Comparison of ENCODE assay signal across 25 cellular contexts in the genomic region with DNA sequence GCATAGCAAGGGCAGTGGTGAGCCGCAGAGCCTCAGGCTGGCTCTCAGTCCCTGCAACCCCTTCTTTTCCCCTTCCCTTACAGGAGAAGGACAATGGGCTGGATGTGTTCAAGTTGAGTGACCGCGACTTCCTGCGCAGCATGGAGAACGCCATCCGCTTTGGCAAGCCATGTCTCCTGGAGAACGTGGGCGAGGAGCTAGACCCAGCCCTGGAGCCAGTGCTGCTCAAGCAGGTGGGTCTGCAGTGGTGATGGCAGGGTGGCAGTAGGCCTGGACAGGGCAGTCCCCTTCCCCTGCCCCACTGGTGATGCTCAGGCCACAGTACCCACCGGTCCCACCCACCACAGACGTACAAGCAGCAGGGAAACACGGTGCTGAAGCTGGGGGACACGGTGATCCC. TPM values are rescaled to one million over a fixed set of nuclear protein-coding genes. Genes with fewer than 3 reads are reported as not detected.
"Had no signal": no experiment of that assay in that cellular context is flagged by ENCODE, and none has a peak within 500 bp of the region (broad histone marks: within the 10 kb centered on the region; RNA-seq: fewer than 3 reads in every experiment).

No MANE protein-coding gene starts in this region.

- H3K4me3 Mint-ChIP-seq: immature natural killer cell; naive thymus-derived CD4-positive, alpha-beta T cell; natural killer cell treated with Interleukin-12 subunit alpha and Interleukin-12 subunit beta and Interleukin-15 and Interleukin-18, amount 100 ng/mL, for 72 hours; stimulated activated naive CD8-positive, alpha-beta T cell treated with anti-CD3 and anti-CD28 coated beads, Interleukin-15, Interleukin-2, amounts not matched to agents 100 ng/mL and 50 ng/mL, for 24 hours; type B pancreatic cell had no signal

- H3K36me3 ChIP-seq: prostate gland had no signal

- H3K27ac ChIP-seq: left ventricle myocardium inferior, pancreas, prostate gland, skin epidermis, tibial nerve, vagina had no signal

- DNase-seq: hypothalamus; immature natural killer cell; left ventricle myocardium inferior; midbrain; naive thymus-derived CD4-positive, alpha-beta T cell; nucleus accumbens; retina; stimulated activated CD4-positive, alpha-beta T cell treated with anti-CD3 and anti-CD28 coated beads, Interleukin-12 subunit alpha, Interleukin-12 subunit beta, amount 100 ng/mL, for 4 hours; stimulated activated CD4-positive, alpha-beta T cell treated with anti-CD3 and anti-CD28 coated beads, Interleukin-15, amount 100 ng/mL, for 24 hours; stimulated activated CD4-positive, alpha-beta T cell treated with anti-CD3 and anti-CD28 coated beads, Interleukin-2, amount 100 ng/mL, for 24 hours; stimulated activated CD4-positive, alpha-beta T cell treated with anti-CD3 and anti-CD28 coated beads, Interleukin-4, amount 100 ng/mL, for 1 hour; stimulated activated naive CD4-positive, alpha-beta T cell had no signal

- H3K9me3 ChIP-seq: left ventricle myocardium inferior, mucosa of descending colon, pancreas, prostate gland, tibial nerve, vagina had no signal

- H3K27ac Mint-ChIP-seq: immature natural killer cell; natural killer cell treated with Interleukin-12 subunit alpha and Interleukin-12 subunit beta and Interleukin-15 and Interleukin-18, amount 100 ng/mL, for 72 hours; stimulated activated naive CD8-positive, alpha-beta T cell treated with anti-CD3 and anti-CD28 coated beads, Interleukin-15, Interleukin-2, amounts not matched to agents 100 ng/mL and 50 ng/mL, for 24 hours; type B pancreatic cell had no signal

- H3K27me3 ChIP-seq: pancreas, tibial nerve, vagina had no signal

- H3K36me3 Mint-ChIP-seq: natural killer cell treated with Interleukin-12 subunit alpha and Interleukin-12 subunit beta and Interleukin-15 and Interleukin-18, amount 100 ng/mL, for 72 hours had no signal

- H3K4me1 ChIP-seq: left ventricle myocardium inferior, pancreas, prostate gland, tibial nerve, vagina had no signal

- H3K4me1 Mint-ChIP-seq: immature natural killer cell; naive thymus-derived CD4-positive, alpha-beta T cell had no signal

- H3K9me3 Mint-ChIP-seq: immature natural killer cell; naive thymus-derived CD4-positive, alpha-beta T cell; natural killer cell treated with Interleukin-12 subunit alpha and Interleukin-12 subunit beta and Interleukin-15 and Interleukin-18, amount 100 ng/mL, for 72 hours; stimulated activated naive CD8-positive, alpha-beta T cell treated with anti-CD3 and anti-CD28 coated beads, Interleukin-15, Interleukin-2, amounts not matched to agents 100 ng/mL and 50 ng/mL, for 24 hours; type B pancreatic cell had no signal

- FAIRE-seq: islet of Langerhans, pancreas had no signal

- H3K27me3 Mint-ChIP-seq: naive thymus-derived CD4-positive, alpha-beta T cell; natural killer cell treated with Interleukin-12 subunit alpha and Interleukin-12 subunit beta and Interleukin-15 and Interleukin-18, amount 100 ng/mL, for 72 hours; stimulated activated naive CD8-positive, alpha-beta T cell treated with anti-CD3 and anti-CD28 coated beads, Interleukin-15, Interleukin-2, amounts not matched to agents 100 ng/mL and 50 ng/mL, for 24 hours; type B pancreatic cell had no signal

- H3K4me3 ChIP-seq: left ventricle myocardium inferior, lung, mucosa of descending colon, pancreas, prostate gland, skin epidermis, tibial nerve, vagina had no signal

RNA-seq across cellular contexts. Expression of a gene that starts 53.8 kb away (rescaled TPM):
- total RNA-seq: osteoblast had no signal
- polyA plus RNA-seq: immature natural killer cell; naive thymus-derived CD4-positive, alpha-beta T cell; neural cell had no signal
